Comparison of ENCODE assay signal across 28 cellular contexts in the genomic region with DNA sequence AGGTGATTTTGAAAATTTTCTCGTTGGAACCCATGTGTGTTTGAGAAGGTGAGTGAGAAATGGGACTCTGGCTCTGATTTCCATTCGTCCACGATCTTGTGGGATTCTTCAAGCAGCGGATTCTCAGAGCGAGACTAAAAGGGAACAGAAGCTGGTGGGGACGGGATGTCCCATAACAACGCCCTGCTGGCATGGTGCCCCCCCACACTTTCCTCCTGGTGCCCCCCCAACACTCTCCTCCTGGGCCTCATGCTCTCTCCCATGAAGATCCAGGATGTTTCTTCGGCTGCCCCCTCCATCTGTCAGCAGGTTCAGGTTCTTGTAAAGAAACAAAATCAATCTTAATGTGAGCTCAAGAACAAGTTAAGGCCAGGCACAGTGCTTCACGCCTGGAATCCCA.
"Had no signal": no experiment of that assay in that cellular context is flagged by ENCODE, and none has a peak within 500 bp of the region (broad histone marks: within the 10 kb centered on the region; RNA-seq: fewer than 3 reads in every experiment).

No MANE protein-coding gene starts in this region.

- H3K27me3 ChIP-seq: ascending aorta, cardiac muscle cell had no signal

- H3K4me3 ChIP-seq: ascending aorta, cardiac muscle cell had no signal

- H3K36me3 ChIP-seq: cardiac muscle cell had no signal

- ATAC-seq: activated CD8-positive, alpha-beta memory T cell treated with anti-CD3 and anti-CD28 coated beads, Interleukin-2, amount 10 ng/mL, durations not matched to agents 7 days and 5 days; activated CD8-positive, alpha-beta T cell treated with anti-CD3 and anti-CD28 coated beads, Interleukin-2, amount 10 ng/mL, durations not matched to agents 7 days and 5 days; activated naive CD8-positive, alpha-beta T cell treated with anti-CD3 and anti-CD28 coated beads, Interleukin-2, amount 50 U/mL, for 24 hours had no signal

- H3K4me1 ChIP-seq: ascending aorta had no signal

- H3K27ac ChIP-seq: ascending aorta, VCaP had no signal

- H3K9me3 ChIP-seq: ascending aorta had no signal

- DNase-seq: activated B cell treated with CpG ODN at 0.5 μM for 24 hours; activated CD4-positive, alpha-beta memory T cell treated with anti-CD3 and anti-CD28 coated beads for 36 hours; activated CD4-positive, alpha-beta T cell treated with anti-CD3 and anti-CD28 coated beads for 4 hours; activated CD4-positive, alpha-beta T cell treated with anti-CD3 and anti-CD28 coated beads, Interleukin-2, amount 10 ng/mL, durations not matched to agents 24 days and 14 days; activated CD4-positive, alpha-beta T cell treated with anti-CD3 and anti-CD28 coated beads, Interleukin-2, amount 50 U/mL, for 1 hour; activated CD4-positive, alpha-beta T cell treated with anti-CD3 and anti-CD28 coated beads, Interleukin-2, amount 50 U/mL, for 4 hours; activated CD4-positive, CD25-positive, alpha-beta regulatory T cell treated with anti-CD3 and anti-CD28 coated beads, Interleukin-2, amount 50 U/mL, for 72 hours; activated CD8-positive, alpha-beta memory T cell treated with anti-CD3 and anti-CD28 coated beads for 24 hours; activated CD8-positive, alpha-beta memory T cell treated with anti-CD3 and anti-CD28 coated beads, Interleukin-2, amount 10 ng/mL, durations not matched to agents 7 days and 5 days; activated CD8-positive, alpha-beta memory T cell treated with anti-CD3 and anti-CD28 coated beads, Interleukin-2, amount 50 U/mL, for 48 hours; activated CD8-positive, alpha-beta T cell treated with anti-CD3 and anti-CD28 coated beads, Interleukin-2, amount 10 ng/mL, durations not matched to agents 7 days and 5 days; activated effector memory CD4-positive, alpha-beta T cell treated with Interleukin-2 at 50 U/mL for 16 hours; activated gamma-delta T cell; activated naive CD4-positive, alpha-beta T cell treated with anti-CD3 and anti-CD28 coated beads for 36 hours; activated naive CD8-positive, alpha-beta T cell treated with anti-CD3 and anti-CD28 coated beads, Interleukin-2, amount 10 ng/mL, durations not matched to agents 7 days and 5 days; activated naive CD8-positive, alpha-beta T cell treated with anti-CD3 and anti-CD28 coated beads, Interleukin-2, amount 50 U/mL, for 24 hours; activated T-cell treated with anti-CD3 and anti-CD28 coated beads, Interleukin-2, amount 50 U/mL, for 24 hours; activated T-cell treated with anti-CD3 and anti-CD28 coated beads, Interleukin-2, amount 50 U/mL, for 48 hours; amygdala; anterior cingulate cortex; caudate nucleus; cerebellar nuclear complex; T-helper 1 cell; T-helper 2 cell; T-helper 9 cell had no signal
